ENCODE assay signal across 1 cellular context in the genomic region with DNA sequence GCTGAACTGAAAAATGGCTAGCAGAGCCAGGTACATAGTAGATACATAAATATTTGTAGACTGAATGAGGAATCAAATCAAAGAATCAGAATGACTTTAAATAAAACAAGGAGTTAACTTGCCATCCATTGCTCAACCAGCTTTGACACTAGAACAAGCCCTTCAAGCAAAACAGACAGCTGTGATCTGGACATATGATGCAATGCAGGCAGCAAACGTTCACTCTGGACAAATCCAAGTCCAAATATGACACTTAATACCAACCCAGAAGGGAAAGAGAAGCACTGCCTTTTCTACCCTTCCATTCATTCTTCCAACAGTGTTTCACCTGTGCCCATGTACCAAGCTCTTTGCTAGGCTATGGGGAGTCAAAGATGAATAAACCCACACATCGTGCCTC.
A peak's percentile ranks its signal among the peaks of the same experiment; 100 is the strongest.
TF ChIP-seq lines count a peak whose summit lies in the region.

No MANE protein-coding gene starts in this region.

TF ChIP-seq in K562, 482 proteins besides CTCF, POLR2A, EP300 and RAD21 (continued from another document):
- TF ChIP-seq, protein P1, sequence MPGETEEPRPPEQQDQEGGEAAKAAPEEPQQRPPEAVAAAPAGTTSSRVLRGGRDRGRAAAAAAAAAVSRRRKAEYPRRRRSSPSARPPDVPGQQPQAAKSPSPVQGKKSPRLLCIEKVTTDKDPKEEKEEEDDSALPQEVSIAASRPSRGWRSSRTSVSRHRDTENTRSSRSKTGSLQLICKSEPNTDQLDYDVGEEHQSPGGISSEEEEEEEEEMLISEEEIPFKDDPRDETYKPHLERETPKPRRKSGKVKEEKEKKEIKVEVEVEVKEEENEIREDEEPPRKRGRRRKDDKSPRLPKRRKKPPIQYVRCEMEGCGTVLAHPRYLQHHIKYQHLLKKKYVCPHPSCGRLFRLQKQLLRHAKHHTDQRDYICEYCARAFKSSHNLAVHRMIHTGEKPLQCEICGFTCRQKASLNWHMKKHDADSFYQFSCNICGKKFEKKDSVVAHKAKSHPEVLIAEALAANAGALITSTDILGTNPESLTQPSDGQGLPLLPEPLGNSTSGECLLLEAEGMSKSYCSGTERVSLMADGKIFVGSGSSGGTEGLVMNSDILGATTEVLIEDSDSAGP (CRISPR knock-in tag; IDR thresholded peaks at IDR 0.05), result no peak
- TF ChIP-seq, protein P2, sequence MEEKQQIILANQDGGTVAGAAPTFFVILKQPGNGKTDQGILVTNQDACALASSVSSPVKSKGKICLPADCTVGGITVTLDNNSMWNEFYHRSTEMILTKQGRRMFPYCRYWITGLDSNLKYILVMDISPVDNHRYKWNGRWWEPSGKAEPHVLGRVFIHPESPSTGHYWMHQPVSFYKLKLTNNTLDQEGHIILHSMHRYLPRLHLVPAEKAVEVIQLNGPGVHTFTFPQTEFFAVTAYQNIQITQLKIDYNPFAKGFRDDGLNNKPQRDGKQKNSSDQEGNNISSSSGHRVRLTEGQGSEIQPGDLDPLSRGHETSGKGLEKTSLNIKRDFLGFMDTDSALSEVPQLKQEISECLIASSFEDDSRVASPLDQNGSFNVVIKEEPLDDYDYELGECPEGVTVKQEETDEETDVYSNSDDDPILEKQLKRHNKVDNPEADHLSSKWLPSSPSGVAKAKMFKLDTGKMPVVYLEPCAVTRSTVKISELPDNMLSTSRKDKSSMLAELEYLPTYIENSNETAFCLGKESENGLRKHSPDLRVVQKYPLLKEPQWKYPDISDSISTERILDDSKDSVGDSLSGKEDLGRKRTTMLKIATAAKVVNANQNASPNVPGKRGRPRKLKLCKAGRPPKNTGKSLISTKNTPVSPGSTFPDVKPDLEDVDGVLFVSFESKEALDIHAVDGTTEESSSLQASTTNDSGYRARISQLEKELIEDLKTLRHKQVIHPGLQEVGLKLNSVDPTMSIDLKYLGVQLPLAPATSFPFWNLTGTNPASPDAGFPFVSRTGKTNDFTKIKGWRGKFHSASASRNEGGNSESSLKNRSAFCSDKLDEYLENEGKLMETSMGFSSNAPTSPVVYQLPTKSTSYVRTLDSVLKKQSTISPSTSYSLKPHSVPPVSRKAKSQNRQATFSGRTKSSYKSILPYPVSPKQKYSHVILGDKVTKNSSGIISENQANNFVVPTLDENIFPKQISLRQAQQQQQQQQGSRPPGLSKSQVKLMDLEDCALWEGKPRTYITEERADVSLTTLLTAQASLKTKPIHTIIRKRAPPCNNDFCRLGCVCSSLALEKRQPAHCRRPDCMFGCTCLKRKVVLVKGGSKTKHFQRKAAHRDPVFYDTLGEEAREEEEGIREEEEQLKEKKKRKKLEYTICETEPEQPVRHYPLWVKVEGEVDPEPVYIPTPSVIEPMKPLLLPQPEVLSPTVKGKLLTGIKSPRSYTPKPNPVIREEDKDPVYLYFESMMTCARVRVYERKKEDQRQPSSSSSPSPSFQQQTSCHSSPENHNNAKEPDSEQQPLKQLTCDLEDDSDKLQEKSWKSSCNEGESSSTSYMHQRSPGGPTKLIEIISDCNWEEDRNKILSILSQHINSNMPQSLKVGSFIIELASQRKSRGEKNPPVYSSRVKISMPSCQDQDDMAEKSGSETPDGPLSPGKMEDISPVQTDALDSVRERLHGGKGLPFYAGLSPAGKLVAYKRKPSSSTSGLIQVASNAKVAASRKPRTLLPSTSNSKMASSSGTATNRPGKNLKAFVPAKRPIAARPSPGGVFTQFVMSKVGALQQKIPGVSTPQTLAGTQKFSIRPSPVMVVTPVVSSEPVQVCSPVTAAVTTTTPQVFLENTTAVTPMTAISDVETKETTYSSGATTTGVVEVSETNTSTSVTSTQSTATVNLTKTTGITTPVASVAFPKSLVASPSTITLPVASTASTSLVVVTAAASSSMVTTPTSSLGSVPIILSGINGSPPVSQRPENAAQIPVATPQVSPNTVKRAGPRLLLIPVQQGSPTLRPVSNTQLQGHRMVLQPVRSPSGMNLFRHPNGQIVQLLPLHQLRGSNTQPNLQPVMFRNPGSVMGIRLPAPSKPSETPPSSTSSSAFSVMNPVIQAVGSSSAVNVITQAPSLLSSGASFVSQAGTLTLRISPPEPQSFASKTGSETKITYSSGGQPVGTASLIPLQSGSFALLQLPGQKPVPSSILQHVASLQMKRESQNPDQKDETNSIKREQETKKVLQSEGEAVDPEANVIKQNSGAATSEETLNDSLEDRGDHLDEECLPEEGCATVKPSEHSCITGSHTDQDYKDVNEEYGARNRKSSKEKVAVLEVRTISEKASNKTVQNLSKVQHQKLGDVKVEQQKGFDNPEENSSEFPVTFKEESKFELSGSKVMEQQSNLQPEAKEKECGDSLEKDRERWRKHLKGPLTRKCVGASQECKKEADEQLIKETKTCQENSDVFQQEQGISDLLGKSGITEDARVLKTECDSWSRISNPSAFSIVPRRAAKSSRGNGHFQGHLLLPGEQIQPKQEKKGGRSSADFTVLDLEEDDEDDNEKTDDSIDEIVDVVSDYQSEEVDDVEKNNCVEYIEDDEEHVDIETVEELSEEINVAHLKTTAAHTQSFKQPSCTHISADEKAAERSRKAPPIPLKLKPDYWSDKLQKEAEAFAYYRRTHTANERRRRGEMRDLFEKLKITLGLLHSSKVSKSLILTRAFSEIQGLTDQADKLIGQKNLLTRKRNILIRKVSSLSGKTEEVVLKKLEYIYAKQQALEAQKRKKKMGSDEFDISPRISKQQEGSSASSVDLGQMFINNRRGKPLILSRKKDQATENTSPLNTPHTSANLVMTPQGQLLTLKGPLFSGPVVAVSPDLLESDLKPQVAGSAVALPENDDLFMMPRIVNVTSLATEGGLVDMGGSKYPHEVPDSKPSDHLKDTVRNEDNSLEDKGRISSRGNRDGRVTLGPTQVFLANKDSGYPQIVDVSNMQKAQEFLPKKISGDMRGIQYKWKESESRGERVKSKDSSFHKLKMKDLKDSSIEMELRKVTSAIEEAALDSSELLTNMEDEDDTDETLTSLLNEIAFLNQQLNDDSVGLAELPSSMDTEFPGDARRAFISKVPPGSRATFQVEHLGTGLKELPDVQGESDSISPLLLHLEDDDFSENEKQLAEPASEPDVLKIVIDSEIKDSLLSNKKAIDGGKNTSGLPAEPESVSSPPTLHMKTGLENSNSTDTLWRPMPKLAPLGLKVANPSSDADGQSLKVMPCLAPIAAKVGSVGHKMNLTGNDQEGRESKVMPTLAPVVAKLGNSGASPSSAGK (IDR thresholded peaks at IDR 0.05), result peak; percentile 26; the same call in 1 of the 2 replicates
- TF ChIP-seq CBFA2T3 (IDR thresholded peaks at IDR 0.05) (no peak), ZNF668 (CRISPR knock-in tag; IDR thresholded peaks at IDR 0.05) (no peak), ATF7 (IDR thresholded peaks at IDR 0.05) (peak; percentile 43; the same call in 1 of the 2 replicates), SMAD4 (CRISPR knock-in tag; conservative IDR thresholded peaks at IDR 0.05) (0 out of 2 replicates have a peak, but pooled peaks have one; percentile 43), SNIP1 (IDR thresholded peaks at IDR 0.05; ENCODE audit: low read depth) (no peak), ERF (CRISPR knock-in tag; IDR thresholded peaks at IDR 0.05) (no peak), SAFB (IDR thresholded peaks at IDR 0.05; ENCODE audit: borderline replicate concordance, low read depth, low read length) (no peak), EZH2 (IDR thresholded peaks at IDR 0.05; ENCODE audit: borderline replicate concordance, low read depth, low read length) (no peak), LEF1 (IDR thresholded peaks at IDR 0.05) (no peak), ZNF165 (CRISPR knock-in tag; IDR thresholded peaks at IDR 0.05; ENCODE audit: borderline replicate concordance) (no peak), ZNF197 (CRISPR knock-in tag; IDR thresholded peaks at IDR 0.05; ENCODE audit: low read depth) (no peak), SRSF3 (IDR thresholded peaks at IDR 0.05; ENCODE audit: insufficient read depth, low read length) (no peak), ATF1 (CRISPR knock-in tag; IDR thresholded peaks at IDR 0.05) (no peak), ATF1 (tag; IDR thresholded peaks at IDR 0.05) (peak; percentile 24; the same call in 1 of the 2 replicates), NCOA4 (IDR thresholded peaks at IDR 0.05; ENCODE audit: partially characterized antibody) (no peak), DNMT1 (IDR thresholded peaks at IDR 0.05) (no peak), HSF4 (CRISPR knock-in tag; IDR thresholded peaks at IDR 0.05; ENCODE audit: borderline replicate concordance) (no peak), ARNT (IDR thresholded peaks at IDR 0.05) (no peak), E2F3 (CRISPR knock-in tag; IDR thresholded peaks at IDR 0.05) (no peak), ZNF436 (CRISPR knock-in tag; IDR thresholded peaks at IDR 0.05) (no peak), ZNF780A (CRISPR knock-in tag; IDR thresholded peaks at IDR 0.05) (no peak), ZC3H4 (CRISPR knock-in tag; IDR thresholded peaks at IDR 0.05; ENCODE audit: borderline replicate concordance) (no peak), ARHGAP35 (IDR thresholded peaks at IDR 0.05; ENCODE audit: partially characterized antibody) (no peak), ZNF408 (CRISPR knock-in tag; IDR thresholded peaks at IDR 0.05; ENCODE audit: low read depth) (no peak), SIN3A (IDR thresholded peaks at IDR 0.05; ENCODE audit: borderline replicate concordance in 2 of 2, control insufficient read depth in 1 of 2, low read depth in 2 of 2, low read length in 2 of 2) (no peak), ZNF212 (CRISPR knock-in tag; IDR thresholded peaks at IDR 0.05) (no peak), HEY1 (CRISPR knock-in tag; IDR thresholded peaks at IDR 0.05; ENCODE audit: borderline replicate concordance) (no peak), EP400 (IDR thresholded peaks at IDR 0.05) (peak; percentile 16; the same call in 1 of the 2 replicates), ZNF3 (CRISPR knock-in tag; IDR thresholded peaks at IDR 0.05) (no peak)
- TF ChIP-seq, protein P3, sequence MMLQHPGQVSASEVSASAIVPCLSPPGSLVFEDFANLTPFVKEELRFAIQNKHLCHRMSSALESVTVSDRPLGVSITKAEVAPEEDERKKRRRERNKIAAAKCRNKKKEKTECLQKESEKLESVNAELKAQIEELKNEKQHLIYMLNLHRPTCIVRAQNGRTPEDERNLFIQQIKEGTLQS (IDR thresholded peaks at IDR 0.05), result peak; percentile 93
- TF ChIP-seq, protein P3 (CRISPR knock-in tag; conservative IDR thresholded peaks at IDR 0.05), result no peak
- TF ChIP-seq, protein P4, sequence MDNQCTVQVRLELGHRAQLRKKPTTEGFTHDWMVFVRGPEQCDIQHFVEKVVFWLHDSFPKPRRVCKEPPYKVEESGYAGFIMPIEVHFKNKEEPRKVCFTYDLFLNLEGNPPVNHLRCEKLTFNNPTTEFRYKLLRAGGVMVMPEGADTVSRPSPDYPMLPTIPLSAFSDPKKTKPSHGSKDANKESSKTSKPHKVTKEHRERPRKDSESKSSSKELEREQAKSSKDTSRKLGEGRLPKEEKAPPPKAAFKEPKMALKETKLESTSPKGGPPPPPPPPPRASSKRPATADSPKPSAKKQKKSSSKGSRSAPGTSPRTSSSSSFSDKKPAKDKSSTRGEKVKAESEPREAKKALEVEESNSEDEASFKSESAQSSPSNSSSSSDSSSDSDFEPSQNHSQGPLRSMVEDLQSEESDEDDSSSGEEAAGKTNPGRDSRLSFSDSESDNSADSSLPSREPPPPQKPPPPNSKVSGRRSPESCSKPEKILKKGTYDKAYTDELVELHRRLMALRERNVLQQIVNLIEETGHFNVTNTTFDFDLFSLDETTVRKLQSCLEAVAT (IDR thresholded peaks at IDR 0.05), result no peak
- TF ChIP-seq, protein P5, sequence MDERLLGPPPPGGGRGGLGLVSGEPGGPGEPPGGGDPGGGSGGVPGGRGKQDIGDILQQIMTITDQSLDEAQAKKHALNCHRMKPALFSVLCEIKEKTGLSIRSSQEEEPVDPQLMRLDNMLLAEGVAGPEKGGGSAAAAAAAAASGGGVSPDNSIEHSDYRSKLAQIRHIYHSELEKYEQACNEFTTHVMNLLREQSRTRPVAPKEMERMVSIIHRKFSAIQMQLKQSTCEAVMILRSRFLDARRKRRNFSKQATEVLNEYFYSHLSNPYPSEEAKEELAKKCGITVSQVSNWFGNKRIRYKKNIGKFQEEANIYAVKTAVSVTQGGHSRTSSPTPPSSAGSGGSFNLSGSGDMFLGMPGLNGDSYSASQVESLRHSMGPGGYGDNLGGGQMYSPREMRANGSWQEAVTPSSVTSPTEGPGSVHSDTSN (CRISPR knock-in tag; IDR thresholded peaks at IDR 0.05; ENCODE audit: low read depth), result no peak
- TF ChIP-seq, protein P5 (tag; conservative IDR thresholded peaks at IDR 0.05; ENCODE audit: low read depth), result no peak; the same call in 1 of the 2 replicates
